In genomic region chr17:12388206-12388605, GRCh38 we compare ENCODE assay signal across 1 cellular context.
TF ChIP-seq lines count a peak whose summit lies in the region.

No MANE protein-coding gene starts in this region.

TF ChIP-seq in IMR-90, 13 proteins besides CTCF, POLR2A, EP300 and RAD21:
- TF ChIP-seq RFX5 (IDR thresholded peaks at IDR 0.05; ENCODE audit: low read depth, low read length) (no peak), MAZ (IDR thresholded peaks at IDR 0.05; ENCODE audit: borderline replicate concordance, low read depth, low read length) (peak; percentile 17; the same call in 1 of the 2 replicates), FOS (IDR thresholded peaks at IDR 0.05; ENCODE audit: low read depth, low read length) (0 out of 2 replicates have a peak, but pooled peaks have one; percentile 3)
